1 cellular context compared by ENCODE assay signal in genomic region chr1:169570172-169570574, GRCh38.
TF ChIP-seq lines count a peak whose summit lies in the region.

No MANE protein-coding gene starts in this region.

TF ChIP-seq in HepG2, 621 proteins besides CTCF, POLR2A, EP300 and RAD21 (continued from another document and continues in another):
- no peak for TF ChIP-seq ATF3 (CRISPR knock-in tag; IDR thresholded peaks at IDR 0.05)
- no peak for TF ChIP-seq ZNF629 (CRISPR knock-in tag; conservative IDR thresholded peaks at IDR 0.05)
- TF ChIP-seq CC2D1A (CRISPR knock-in tag; IDR thresholded peaks at IDR 0.05): no peak
- no peak for TF ChIP-seq SMAD9 (CRISPR knock-in tag; IDR thresholded peaks at IDR 0.05)
- no peak for TF ChIP-seq ZBTB1 (CRISPR knock-in tag; IDR thresholded peaks at IDR 0.05; ENCODE audit: borderline replicate concordance)
- TF ChIP-seq DRAP1 (CRISPR knock-in tag; IDR thresholded peaks at IDR 0.05): no peak
- TF ChIP-seq ZNF552 (CRISPR knock-in tag; IDR thresholded peaks at IDR 0.05; ENCODE audit: borderline replicate concordance): no peak
- TF ChIP-seq SKIL (CRISPR knock-in tag; IDR thresholded peaks at IDR 0.05; ENCODE audit: borderline replicate concordance): no peak
- no peak for TF ChIP-seq ARNT2 (CRISPR knock-in tag; IDR thresholded peaks at IDR 0.05; ENCODE audit: low read depth)
- TF ChIP-seq TCF7L2 (IDR thresholded peaks at IDR 0.05; ENCODE audit: low read depth, low read length): no peak
- no peak for TF ChIP-seq YY1 (IDR thresholded peaks at IDR 0.05; ENCODE audit: insufficient read depth, insufficient replicate concordance, low read depth, low read length)
- TF ChIP-seq CBX5 (CRISPR knock-in tag; IDR thresholded peaks at IDR 0.05; ENCODE audit: borderline replicate concordance): no peak
- TF ChIP-seq ZNF740 (CRISPR knock-in tag; IDR thresholded peaks at IDR 0.05): no peak
- TF ChIP-seq TGIF2 (CRISPR knock-in tag; IDR thresholded peaks at IDR 0.05): no peak
- no peak for TF ChIP-seq ZBTB37 (CRISPR knock-in tag; IDR thresholded peaks at IDR 0.05)
- no peak for TF ChIP-seq SCMH1 (CRISPR knock-in tag; IDR thresholded peaks at IDR 0.05; ENCODE audit: borderline replicate concordance)
- no peak for TF ChIP-seq KAT7 (CRISPR knock-in tag; IDR thresholded peaks at IDR 0.05; ENCODE audit: borderline replicate concordance)
- no peak; the same call in 1 of the 2 replicates for TF ChIP-seq MIXL1 (CRISPR knock-in tag; IDR thresholded peaks at IDR 0.05)
- no peak for TF ChIP-seq TP53 (CRISPR knock-in tag; conservative IDR thresholded peaks at IDR 0.05)
- TF ChIP-seq ZNF33B (CRISPR knock-in tag; IDR thresholded peaks at IDR 0.05): no peak
- TF ChIP-seq HMG20A (CRISPR knock-in tag; IDR thresholded peaks at IDR 0.05; ENCODE audit: borderline replicate concordance): peak; percentile 88; the same call in 1 of the 2 replicates
- TF ChIP-seq ZNF563 (CRISPR knock-in tag; IDR thresholded peaks at IDR 0.05): no peak
- TF ChIP-seq SMARCE1 (IDR thresholded peaks at IDR 0.05; ENCODE audit: borderline replicate concordance): no peak
- TF ChIP-seq TEAD3 (CRISPR knock-in tag; optimal IDR thresholded peaks at IDR 0.05; ENCODE audit: borderline replicate concordance): peak; percentile 81
- no peak for TF ChIP-seq ZNF496 (CRISPR knock-in tag; IDR thresholded peaks at IDR 0.05; ENCODE audit: insufficient replicate concordance)
- peak; percentile 84 for TF ChIP-seq ISL2 (CRISPR knock-in tag; IDR thresholded peaks at IDR 0.05)
- no peak for TF ChIP-seq ZNF7 (CRISPR knock-in tag; IDR thresholded peaks at IDR 0.05)
- no peak for TF ChIP-seq CENPBD1 (CRISPR knock-in tag; IDR thresholded peaks at IDR 0.05; ENCODE audit: borderline replicate concordance, low read depth)
- no peak for TF ChIP-seq ZFYVE20 (CRISPR knock-in tag; IDR thresholded peaks at IDR 0.05; ENCODE audit: borderline replicate concordance, low read depth)
- peak; percentile 75 for TF ChIP-seq HDAC2 (CRISPR knock-in tag; IDR thresholded peaks at IDR 0.05)
- peak; percentile 92 for TF ChIP-seq ZNF710 (CRISPR knock-in tag; IDR thresholded peaks at IDR 0.05; ENCODE audit: borderline replicate concordance)
- no peak for TF ChIP-seq IRX3 (CRISPR knock-in tag; IDR thresholded peaks at IDR 0.05; ENCODE audit: borderline replicate concordance, low read depth)
- TF ChIP-seq ZNF891 (CRISPR knock-in tag; IDR thresholded peaks at IDR 0.05): no peak
- TF ChIP-seq ZNF136 (CRISPR knock-in tag; IDR thresholded peaks at IDR 0.05; ENCODE audit: low read depth): no peak
- TF ChIP-seq ZFP91 (CRISPR knock-in tag; IDR thresholded peaks at IDR 0.05; ENCODE audit: borderline replicate concordance): no peak
- TF ChIP-seq ZNF776 (CRISPR knock-in tag; IDR thresholded peaks at IDR 0.05): no peak
- TF ChIP-seq TEAD2 (CRISPR knock-in tag; IDR thresholded peaks at IDR 0.05): no peak
- TF ChIP-seq ZNF24 (IDR thresholded peaks at IDR 0.05): no peak
- no peak for TF ChIP-seq TRIM24 (CRISPR knock-in tag; IDR thresholded peaks at IDR 0.05)
- TF ChIP-seq SAP130 (CRISPR knock-in tag; IDR thresholded peaks at IDR 0.05; ENCODE audit: low read depth): peak; percentile 75
- TF ChIP-seq SNAPC5 (CRISPR knock-in tag; IDR thresholded peaks at IDR 0.05; ENCODE audit: borderline replicate concordance): no peak
- TF ChIP-seq SATB2 (CRISPR knock-in tag; IDR thresholded peaks at IDR 0.05): no peak
- TF ChIP-seq HMG20B (CRISPR knock-in tag; conservative IDR thresholded peaks at IDR 0.05): no peak
- TF ChIP-seq AKAP8 (CRISPR knock-in tag; IDR thresholded peaks at IDR 0.05): no peak
- no peak for TF ChIP-seq NPAS2 (CRISPR knock-in tag; IDR thresholded peaks at IDR 0.05; ENCODE audit: borderline replicate concordance)
- no peak for TF ChIP-seq SYNCRIP (IDR thresholded peaks at IDR 0.05; ENCODE audit: insufficient read depth, low read depth, low read length)
- TF ChIP-seq ZNF276 (CRISPR knock-in tag; IDR thresholded peaks at IDR 0.05; ENCODE audit: low read depth): no peak
- peak; percentile 81; the same call in 1 of the 2 replicates for TF ChIP-seq ZBTB43 (CRISPR knock-in tag; conservative IDR thresholded peaks at IDR 0.05)
- no peak for TF ChIP-seq KAT2B (IDR thresholded peaks at IDR 0.05; ENCODE audit: borderline replicate concordance, low read depth, low read length)
- TF ChIP-seq CREB1 (IDR thresholded peaks at IDR 0.05): no peak
- TF ChIP-seq CREB1 (CRISPR knock-in tag; IDR thresholded peaks at IDR 0.05): peak; percentile 73
- no peak for TF ChIP-seq TRAFD1 (CRISPR knock-in tag; IDR thresholded peaks at IDR 0.05; ENCODE audit: borderline replicate concordance)
- no peak for TF ChIP-seq JDP2 (CRISPR knock-in tag; IDR thresholded peaks at IDR 0.05; ENCODE audit: borderline replicate concordance)
- TF ChIP-seq ARNTL (CRISPR knock-in tag; IDR thresholded peaks at IDR 0.05): 0 out of 2 replicates have a peak, but pooled peaks have one; percentile 28
- TF ChIP-seq ZNF782 (CRISPR knock-in tag; IDR thresholded peaks at IDR 0.05; ENCODE audit: borderline replicate concordance): no peak
- no peak for TF ChIP-seq SMARCC2 (IDR thresholded peaks at IDR 0.05)
- TF ChIP-seq ZNF512 (CRISPR knock-in tag; IDR thresholded peaks at IDR 0.05): no peak
- TF ChIP-seq ZSCAN9 (CRISPR knock-in tag; IDR thresholded peaks at IDR 0.05; ENCODE audit: borderline replicate concordance): no peak
- TF ChIP-seq NKX3-1 (CRISPR knock-in tag; IDR thresholded peaks at IDR 0.05): no peak
- no peak for TF ChIP-seq ZNF773 (CRISPR knock-in tag; IDR thresholded peaks at IDR 0.05; ENCODE audit: borderline replicate concordance)
- no peak for TF ChIP-seq FOXM1 (CRISPR knock-in tag; IDR thresholded peaks at IDR 0.05)
